16 cellular contexts compared by ENCODE assay signal in the genomic region with DNA sequence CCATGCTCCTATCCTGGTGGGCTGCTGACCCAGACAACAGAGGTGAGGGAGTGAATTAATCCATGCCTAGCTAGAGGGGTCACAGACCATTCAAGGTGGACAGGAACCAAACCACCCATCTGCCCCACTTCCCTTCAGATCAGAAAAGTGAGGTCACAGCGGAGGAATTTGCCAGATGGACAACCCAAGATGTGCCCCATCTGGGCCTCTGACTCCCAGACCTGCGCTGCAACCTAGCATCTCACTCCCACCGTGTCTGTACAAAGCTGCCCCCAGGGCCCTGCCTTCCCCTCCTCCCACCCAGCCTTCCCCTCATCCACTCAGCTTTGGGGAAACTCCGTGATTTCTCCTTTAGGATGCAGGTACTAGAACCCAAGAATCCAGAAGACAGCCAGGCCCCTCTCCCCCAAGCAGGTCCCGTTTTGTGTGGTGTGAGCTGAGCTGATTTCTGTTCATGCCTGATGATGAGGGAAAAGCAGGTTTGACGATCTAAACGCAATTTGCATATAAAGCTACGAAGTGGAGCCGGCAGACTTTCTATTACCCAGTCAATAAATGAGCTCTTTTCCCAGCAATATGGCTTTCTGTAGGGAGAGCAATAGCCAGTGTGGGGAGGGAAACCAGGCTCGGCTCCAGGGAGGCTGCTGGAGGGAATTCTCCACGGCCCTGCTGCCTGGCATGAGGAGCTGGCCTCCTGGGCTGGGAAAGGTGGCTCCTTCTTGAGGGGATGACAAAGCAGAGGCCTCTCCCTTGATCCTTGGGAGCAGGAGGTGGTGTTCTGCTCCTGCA.
DNase-seq lines count a peak whose midpoint lies in the region; ATAC-seq and TF ChIP-seq lines count a peak whose summit lies in the region.
"Had no signal": no experiment of that assay in that cellular context is flagged by ENCODE, and none has a peak within 500 bp of the region (broad histone marks: within the 10 kb centered on the region; RNA-seq: fewer than 3 reads in every experiment).

No MANE protein-coding gene starts in this region.

- H3K4me1 ChIP-seq in neuronal stem cell (ENCODE audit: control insufficient read depth in 2 of 2, insufficient read depth in 1 of 2, low read depth in 1 of 2, low read length in 2 of 2) (peaks cover 0 to 4% of the 10 kb centered on the region in 2 donors), uterus (no peaks in the 10 kb centered on the region)

- no peak overlapping the region for H3K4me2 ChIP-seq in neuronal stem cell (ENCODE audit: insufficient read depth, low read length, poor library complexity, severe bottlenecking)

- in situ Hi-C loops in KBM-7 (cut with MboI; ENCODE audit: low pct_unique_long_range_greater_than_20kb, low sequenced_read_pairs), result no loop called here

- intact Hi-C loops in uterus (cut with DNase I; ENCODE audit: low total_unique reads), result no loop called here

- no peak overlapping the region for H2AK5ac ChIP-seq in neuronal stem cell (ENCODE audit: low read depth, low read length)

- H3K79me1 ChIP-seq in neuronal stem cell (ENCODE audit: low read depth, low read length), result no peaks in the 10 kb centered on the region

- H3K27me3 ChIP-seq in neuronal stem cell (ENCODE audit: control insufficient read depth in 3 of 3, insufficient read depth in 3 of 3, low read depth in 1 of 3, low read length in 3 of 3) (no peaks in the 10 kb centered on the region), uterus (no peaks in the 10 kb centered on the region)

- TF ChIP-seq POLR2A in uterus (IDR thresholded peaks at IDR 0.05), result no peak

- H4K91ac ChIP-seq in neuronal stem cell (ENCODE audit: low read depth, low read length, poor library complexity), result no peak overlapping the region

- H3K9ac ChIP-seq in neuronal stem cell (ENCODE audit: low read depth, low read length, poor library complexity), result no peak overlapping the region

- H3K27ac ChIP-seq in neuronal stem cell (replicated peaks; ENCODE audit: low read length) (no peak overlapping the region), uterus (peak overlapping the region; percentile 37 to 71)

- no peak overlapping the region for H4K8ac ChIP-seq in neuronal stem cell (ENCODE audit: low read depth, low read length)

- H3K14ac ChIP-seq in neuronal stem cell (ENCODE audit: low read length), result no peak overlapping the region

- H2AFZ ChIP-seq in neuronal stem cell (ENCODE audit: low read length), result no peak overlapping the region

- H3K18ac ChIP-seq in neuronal stem cell (ENCODE audit: low read length), result peak overlapping the region; percentile 53

- peaks cover 0 to 63% (median 3%) of the 10 kb centered on the region in 5 experiments for H3K9me3 Mint-ChIP-seq in brain

- TF ChIP-seq CTCF in brain (conservative IDR thresholded peaks at IDR 0.05), result no peak
- no peak for TF ChIP-seq CTCF in uterus (IDR thresholded peaks at IDR 0.05)

- H3K36me3 Mint-ChIP-seq in brain, result no peaks in the 10 kb centered on the region
- H3K36me3 Mint-ChIP-seq: CD4-positive, CD25-positive, alpha-beta regulatory T cell had no signal

- no peak overlapping the region for H2BK120ac ChIP-seq in neuronal stem cell (ENCODE audit: low read depth, low read length)

- no peak overlapping the region for H3K23ac ChIP-seq in neuronal stem cell (ENCODE audit: low read depth, low read length, poor library complexity)

- DNase-seq in NCI-H82 (lab: John Stamatoyannopoulos, UW), result peak; percentile 2
- no peak for DNase-seq in NCI-H82 treated with DMSO at 0.1 percent for 48 hours (lab: John Stamatoyannopoulos, UW; ENCODE audit: unreplicated experiment)
- no peak for DNase-seq in neuronal stem cell (ENCODE audit: low spot score)
- DNase-seq in uterus, result no peak
- no peak for DNase-seq in KBM-7
- no peak for DNase-seq in EL
- DNase-seq: 8988T; CD4-positive, CD25-positive, alpha-beta regulatory T cell; COR-L47; DMS153; GOT3; NCI-H1105; NCI-H2081 treated with DMSO at 0.1 percent for 48 hours had no signal

- H3K4me3 Mint-ChIP-seq in brain, result no peak overlapping the region
- H3K4me3 Mint-ChIP-seq: CD4-positive, CD25-positive, alpha-beta regulatory T cell had no signal

- peaks cover 60% of the 10 kb centered on the region for H3K4me1 Mint-ChIP-seq in brain

- no peak for ATAC-seq in GM18858 (IDR thresholded peaks at IDR 0.05; ENCODE audit: unreplicated experiment)
- ATAC-seq: K562 had no signal

- peak overlapping the region in 4 of 5 experiments; percentile 35 to 76 (median 74) for H3K27ac Mint-ChIP-seq in brain
- H3K27ac Mint-ChIP-seq: CD4-positive, CD25-positive, alpha-beta regulatory T cell had no signal

- H2BK5ac ChIP-seq in neuronal stem cell (ENCODE audit: low read length), result no peak overlapping the region

- no peak overlapping the region for H2BK15ac ChIP-seq in neuronal stem cell (ENCODE audit: low read length)

- H3K4me3 ChIP-seq in neuronal stem cell (ENCODE audit: low read length in 2 of 2), result no peak overlapping the region
- H3K4me3 ChIP-seq in uterus, result no peak overlapping the region
- H3K4me3 ChIP-seq: K562 had no signal

- H3K27me3 Mint-ChIP-seq in brain, result no peaks in the 10 kb centered on the region

- no CpG with 5 or more reads among the region's 11 CpGs for WGBS in neuronal stem cell (ENCODE audit: extremely low coverage in 2 of 2, insufficient read length in 2 of 2, insufficient replicate concordance in 1 of 2), 2 donors

- H3K36me3 ChIP-seq in neuronal stem cell (replicated peaks in 1 of 2; ENCODE audit: control insufficient read depth in 2 of 2, insufficient read depth in 2 of 2, low read length in 2 of 2), result no peaks in the 10 kb centered on the region
- no peaks in the 10 kb centered on the region for H3K36me3 ChIP-seq in uterus

- no peak overlapping the region for H3K4ac ChIP-seq in neuronal stem cell (ENCODE audit: low read length)

- H3K9me3 ChIP-seq in neuronal stem cell (replicated peaks in 1 of 2; ENCODE audit: control insufficient read depth in 2 of 2, insufficient read depth in 1 of 2, low read depth in 1 of 2, low read length in 2 of 2) (no peaks in the 10 kb centered on the region), uterus (no peaks in the 10 kb centered on the region)

- no peak overlapping the region for H2BK12ac ChIP-seq in neuronal stem cell (ENCODE audit: low read length)
